9 cellular contexts compared by ENCODE assay signal in genomic region chr15:99719096-99719541, GRCh38. TPM values are rescaled to one million over a fixed set of nuclear protein-coding genes. Genes with fewer than 3 reads are reported as not detected.
DNase-seq lines count a peak whose midpoint lies in the region; ATAC-seq and TF ChIP-seq lines count a peak whose summit lies in the region.
"Had no signal": no experiment of that assay in that cellular context is flagged by ENCODE, and none has a peak within 500 bp of the region (broad histone marks: within the 10 kb centered on the region; RNA-seq: fewer than 3 reads in every experiment).

No MANE protein-coding gene starts in this region.

- peaks cover 14% of the 10 kb centered on the region for H3K4me1 ChIP-seq in lower lobe of right lung

- TF ChIP-seq CTCF in lower lobe of right lung (IDR thresholded peaks at IDR 0.05), result no peak

- DNase-seq in activated CD4-positive, CD25-positive, alpha-beta regulatory T cell treated with anti-CD3 and anti-CD28 coated beads, Interleukin-2, amount 50 U/mL, for 72 hours, result no peak
- peak; percentile 73 for DNase-seq in SKM-1 treated with dmso at 0.1 percent for 144 hours (lab: John Stamatoyannopoulos, UW; ENCODE audit: unreplicated experiment)
- DNase-seq in stimulated activated effector memory CD8-positive, alpha-beta T cell treated with anti-CD3 and anti-CD28 coated beads, Interleukin-12 subunit alpha, Interleukin-12 subunit beta, amount 100 ng/mL, for 72 hours (ENCODE audit: low spot score in 2 of 2), result no peak
- DNase-seq in NCI-H1092 treated with DMSO at 0.1 percent for 48 hours (lab: John Stamatoyannopoulos, UW), result no peak
- no peak for DNase-seq in C1 segment of cervical spinal cord (lab: John Stamatoyannopoulos, UW)
- DNase-seq in lower lobe of right lung, result no peak
- DNase-seq: stimulated activated naive CD4-positive, alpha-beta T cell treated with Interleukin-2 at 50 U/mL for 16 hours had no signal

- intact Hi-C loops in lower lobe of right lung (cut with DNase I), result no loop called here

- H3K9me3 ChIP-seq in lower lobe of right lung, result no peaks in the 10 kb centered on the region

- H3K4me1 Mint-ChIP-seq in stimulated activated effector memory CD8-positive, alpha-beta T cell treated with anti-CD3 and anti-CD28 coated beads, Interleukin-12 subunit alpha, Interleukin-12 subunit beta, amount 100 ng/mL, for 72 hours, result peaks cover 42% of the 10 kb centered on the region

- H3K4me3 Mint-ChIP-seq in stimulated activated effector memory CD8-positive, alpha-beta T cell treated with anti-CD3 and anti-CD28 coated beads, Interleukin-12 subunit alpha, Interleukin-12 subunit beta, amount 100 ng/mL, for 72 hours, result no peak overlapping the region

- no peak overlapping the region for H3K27ac Mint-ChIP-seq in stimulated activated effector memory CD8-positive, alpha-beta T cell treated with anti-CD3 and anti-CD28 coated beads, Interleukin-12 subunit alpha, Interleukin-12 subunit beta, amount 100 ng/mL, for 72 hours

- no peaks in the 10 kb centered on the region for H3K27me3 ChIP-seq in lower lobe of right lung (ENCODE audit: low read depth)

- peaks cover 19% of the 10 kb centered on the region for H3K36me3 ChIP-seq in lower lobe of right lung

- H3K4me3 ChIP-seq in lower lobe of right lung, result no peak overlapping the region

- H3K36me3 Mint-ChIP-seq in stimulated activated effector memory CD8-positive, alpha-beta T cell treated with anti-CD3 and anti-CD28 coated beads, Interleukin-12 subunit alpha, Interleukin-12 subunit beta, amount 100 ng/mL, for 72 hours, result no peaks in the 10 kb centered on the region

- ATAC-seq in activated CD4-positive, CD25-positive, alpha-beta regulatory T cell treated with anti-CD3 and anti-CD28 coated beads, Interleukin-2, amount 50 U/mL, for 24 hours, result peak; percentile 53 to 72
- ATAC-seq in HG02981 (IDR thresholded peaks at IDR 0.05; ENCODE audit: unreplicated experiment) (peak; percentile 84), lower lobe of right lung (no peak)
- ATAC-seq in stimulated activated effector memory CD8-positive, alpha-beta T cell treated with anti-CD3 and anti-CD28 coated beads, Interleukin-12 subunit alpha, Interleukin-12 subunit beta, amount 100 ng/mL, for 72 hours, result peak; percentile 76

- H3K27ac ChIP-seq in lower lobe of right lung, result no peak overlapping the region

- no peaks in the 10 kb centered on the region for H3K9me3 Mint-ChIP-seq in stimulated activated effector memory CD8-positive, alpha-beta T cell treated with anti-CD3 and anti-CD28 coated beads, Interleukin-12 subunit alpha, Interleukin-12 subunit beta, amount 100 ng/mL, for 72 hours

RNA-seq across cellular contexts. Expression of gene LYSMD4, which starts 14.1 kb away (rescaled TPM):
- 10.6 TPM for total RNA-seq in lower lobe of right lung

Comparison
In these comparisons a context has a peak if more than half of its experiments do, and no peak if none do; other contexts are left out.
1. ATAC-seq: peak in activated CD4-positive, CD25-positive, alpha-beta regulatory T cell treated with anti-CD3 and anti-CD28 coated beads, Interleukin-2, amount 50 U/mL, for 24 hours (2 of 2), HG02981 (single experiment) and stimulated activated effector memory CD8-positive, alpha-beta T cell treated with anti-CD3 and anti-CD28 coated beads, Interleukin-12 subunit alpha, Interleukin-12 subunit beta, amount 100 ng/mL, for 72 hours (single experiment); none in lower lobe of right lung (0 of 2).